ENCODE assay signal across 2 cellular contexts in genomic region chr13:114020134-114020533, GRCh38. TPM values are rescaled to one million over a fixed set of nuclear protein-coding genes. Genes with fewer than 3 reads are reported as not detected.
"Had no signal": no experiment of that assay in that cellular context is flagged by ENCODE, and none has a peak within 500 bp of the region (broad histone marks: within the 10 kb centered on the region; RNA-seq: fewer than 3 reads in every experiment).

No MANE protein-coding gene starts in this region.

RNA-seq across cellular contexts. Expression of gene C13orf46, which starts 46.3 kb away (rescaled TPM):
- total RNA-seq: esophagus squamous epithelium, vagina had no signal
